Comparison of ENCODE assay signal across 8 cellular contexts in the genomic region with DNA sequence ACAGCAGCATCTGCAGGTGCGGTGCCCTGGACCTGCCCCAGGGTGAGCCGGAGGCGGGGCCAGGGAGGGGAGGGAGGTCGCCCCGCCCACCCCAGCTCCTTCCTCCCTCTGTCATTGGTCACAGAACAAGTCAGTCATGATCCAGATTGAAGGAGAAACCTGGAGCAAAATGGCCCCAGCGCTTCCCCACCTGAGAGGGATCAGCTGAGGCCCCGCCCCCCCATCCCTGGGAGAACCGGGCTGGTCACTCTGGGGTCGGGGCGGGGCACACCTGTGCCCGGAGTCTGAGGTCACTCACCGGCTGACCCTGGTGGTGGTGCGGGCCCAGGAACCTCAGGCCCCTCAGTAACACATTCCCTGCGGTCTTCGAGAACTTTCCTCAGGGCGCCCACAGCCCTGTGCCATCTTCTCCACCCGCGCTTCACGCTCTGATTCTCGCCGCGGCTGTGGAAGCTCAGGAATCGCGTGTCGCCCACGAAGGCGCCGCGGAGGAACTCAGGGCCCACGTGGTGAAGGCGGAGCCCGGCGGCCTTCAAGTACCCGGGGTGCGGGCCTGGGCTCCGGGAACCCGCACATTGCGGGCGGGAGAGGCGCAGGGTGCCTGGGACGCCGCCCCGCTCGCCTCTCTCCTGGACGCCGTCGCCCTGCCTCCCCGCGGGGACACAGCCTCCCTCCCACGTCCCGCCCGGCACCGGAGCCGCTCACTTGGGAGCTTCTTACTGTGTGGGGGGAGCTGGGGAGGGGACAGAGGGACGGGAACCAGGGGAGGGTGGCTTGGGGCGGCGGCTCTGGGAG. TPM values are rescaled to one million over a fixed set of nuclear protein-coding genes. Genes with fewer than 3 reads are reported as not detected.
DNase-seq lines count a peak whose midpoint lies in the region; ATAC-seq and TF ChIP-seq lines count a peak whose summit lies in the region.

No MANE protein-coding gene starts in this region.

- no peaks in the 10 kb centered on the region for H3K4me1 ChIP-seq in Panc1 (ENCODE audit: control insufficient read depth, insufficient read depth, low read length)

- peak overlapping the region; percentile 5 to 23; a peak in 2 of 4 replicates for H3K4me3 ChIP-seq in Panc1 (ENCODE audit: low read depth in 2 of 2, low read length in 2 of 2)

- no peaks in the 10 kb centered on the region for H3K9me3 Mint-ChIP-seq in Calu3 (ENCODE audit: low read depth, unreplicated experiment)
- no peaks in the 10 kb centered on the region for H3K9me3 Mint-ChIP-seq in activated naive CD4-positive, alpha-beta T cell treated with anti-CD3 and anti-CD28 coated beads, Interleukin-2, amount 50 U/mL, for 24 hours

- H3K27ac Mint-ChIP-seq in Calu3 (ENCODE audit: unreplicated experiment) = no peak overlapping the region
- H3K27ac Mint-ChIP-seq in activated naive CD4-positive, alpha-beta T cell treated with anti-CD3 and anti-CD28 coated beads, Interleukin-2, amount 50 U/mL, for 24 hours = peak overlapping the region; percentile 72

- CTCF ChIA-PET in Calu3 (lab: Charles Lee) = interaction anchor here (0.6 kb wide), 2 partner anchors 17 to 190 kb away, joined by 5 to 7 read pairs; no protein-coding TSS in a partner anchor
- CTCF ChIA-PET in Panc1 (lab: Charles Lee) = no interaction called here

- in situ Hi-C loops in Panc1 (cut with HindIII; ENCODE audit: low pct_unique_long_range_greater_than_20kb, low sequenced_read_pairs) = no loop called here

- no peaks in the 10 kb centered on the region for H3K36me3 ChIP-seq in Panc1 (ENCODE audit: control insufficient read depth, insufficient read depth, low read length)

- POLR2A ChIA-PET in Panc1 (lab: Charles Lee) = interaction anchor here (0.8 kb wide), 1 partner anchor 11 kb away, joined by 3 read pairs; no protein-coding TSS in a partner anchor

- no peak overlapping the region for H3K27ac ChIP-seq in Panc1 (ENCODE audit: low read length)

- H3K27me3 Mint-ChIP-seq in Calu3 (ENCODE audit: unreplicated experiment) = peaks cover 98% of the 10 kb centered on the region
- H3K27me3 Mint-ChIP-seq in activated naive CD4-positive, alpha-beta T cell treated with anti-CD3 and anti-CD28 coated beads, Interleukin-2, amount 50 U/mL, for 24 hours = no peaks in the 10 kb centered on the region

- peaks cover 6% of the 10 kb centered on the region for H3K27me3 ChIP-seq in Panc1 (ENCODE audit: control insufficient read depth, insufficient read depth, low read length)

- BruUV-seq in Calu3 (replicated peaks; lab: Mats Ljungman, UMichigan) = no TSS peak
- no TSS peak for BruUV-seq in Panc1 (replicated peaks; lab: Mats Ljungman, UMichigan)

- TF ChIP-seq CTCF in Calu3 (IDR thresholded peaks at IDR 0.05; ENCODE audit: unreplicated experiment) = no peak
- TF ChIP-seq CTCF in Panc1 (IDR thresholded peaks at IDR 0.05) = no peak

- H3K4me3 Mint-ChIP-seq in Calu3 (ENCODE audit: low read depth, unreplicated experiment) = peak overlapping the region; percentile 46
- H3K4me3 Mint-ChIP-seq in activated naive CD4-positive, alpha-beta T cell treated with anti-CD3 and anti-CD28 coated beads, Interleukin-2, amount 50 U/mL, for 24 hours = peak overlapping the region; percentile 85

- no peaks in the 10 kb centered on the region for H3K4me1 Mint-ChIP-seq in Calu3 (ENCODE audit: low read depth, unreplicated experiment)
- peaks cover 7% of the 10 kb centered on the region for H3K4me1 Mint-ChIP-seq in activated naive CD4-positive, alpha-beta T cell treated with anti-CD3 and anti-CD28 coated beads, Interleukin-2, amount 50 U/mL, for 24 hours

- intact Hi-C loops in Calu3 (cut with micrococcal nuclease; ENCODE audit: unreplicated experiment) = no loop called here
- intact Hi-C loops in Panc1 (cut with micrococcal nuclease; ENCODE audit: unreplicated experiment) = no loop called here

- no peaks in the 10 kb centered on the region for H3K9me3 ChIP-seq in Panc1 (ENCODE audit: control insufficient read depth, insufficient read depth, low read depth, low read length)

- peaks cover 9% of the 10 kb centered on the region for H3K36me3 Mint-ChIP-seq in Calu3 (ENCODE audit: insufficient read depth, unreplicated experiment)
- H3K36me3 Mint-ChIP-seq in activated naive CD4-positive, alpha-beta T cell treated with anti-CD3 and anti-CD28 coated beads, Interleukin-2, amount 50 U/mL, for 24 hours = no peaks in the 10 kb centered on the region

- peak; percentile 54 for ATAC-seq in Panc1
- ATAC-seq in left lobe of liver = peak; percentile 48
- ATAC-seq in HG03280 (IDR thresholded peaks at IDR 0.05; ENCODE audit: unreplicated experiment) = no peak

- DNase-seq in Calu3 (no peak), Panc1 (ENCODE audit: low read depth, low spot score) (no peak), left lobe of liver (ENCODE audit: low spot score) (no peak), NCI-H2171 treated with DMSO at 0.1 percent for 48 hours (lab: John Stamatoyannopoulos, UW) (no peak), NCI-H748 (lab: John Stamatoyannopoulos, UW; ENCODE audit: unreplicated experiment) (no peak)
- peak; percentile 35 to 44 for DNase-seq in stimulated activated CD8-positive, alpha-beta memory T cell treated with anti-CD3 and anti-CD28 coated beads, Interleukin-15, amount 100 ng/mL, for 48 hours (ENCODE audit: low read depth in 2 of 2)

RNA-seq across cellular contexts. Expression of a gene that starts 36.4 kb away (rescaled TPM):
- 652 and 1,216 TPM in 2 replicates for total RNA-seq in Calu3 (2022)
- 170 TPM for total RNA-seq in Panc1 (2021; ENCODE audit: unreplicated experiment)
- 204 TPM for polyA plus RNA-seq in Panc1 (2012; ENCODE audit: insufficient read length)
- total RNA-seq in left lobe of liver = 397 TPM

RNA-seq across cellular contexts. Expression of a gene that starts 48.7 kb away (rescaled TPM):
- total RNA-seq in Calu3 (2022) (1,078 and 2,594 TPM in 2 replicates), Panc1 (2021; ENCODE audit: unreplicated experiment) (191 TPM), left lobe of liver (291 TPM)
- polyA plus RNA-seq in Panc1 (2012; ENCODE audit: insufficient read length) = 134 TPM

Comparison
In these comparisons a context has a peak if more than half of its experiments do, and no peak if none do; other contexts are left out.
1. DNase-seq: peak in stimulated activated CD8-positive, alpha-beta memory T cell treated with anti-CD3 and anti-CD28 coated beads, Interleukin-15, amount 100 ng/mL, for 48 hours (2 of 2); none in Calu3 (single experiment), Panc1 (single experiment), left lobe of liver (single experiment), NCI-H2171 treated with DMSO at 0.1 percent for 48 hours (single experiment) and NCI-H748 (single experiment).